ENCODE assay signal across 1 cellular context in genomic region chr22:41446639-41447434, GRCh38.
TF ChIP-seq lines count a peak whose summit lies in the region.

Gene TOB2 (minus strand): TSS chr22:41446801. CDS start chr22:41437345, 9,456 bp downstream.

TF ChIP-seq in HepG2, 621 proteins besides CTCF, POLR2A, EP300 and RAD21 (continued from another document and continues in another):
- TF ChIP-seq GPBP1L1 (CRISPR knock-in tag; IDR thresholded peaks at IDR 0.05) (no peak), ZBTB2 (CRISPR knock-in tag; IDR thresholded peaks at IDR 0.05; ENCODE audit: low read depth) (peak; percentile 87), LRRFIP1 (CRISPR knock-in tag; conservative IDR thresholded peaks at IDR 0.05) (0 out of 2 replicates have a peak, but pooled peaks have one; percentile 50), REST (IDR thresholded peaks at IDR 0.05; ENCODE audit: borderline replicate concordance in 1 of 2, low read depth in 1 of 2, low read length in 2 of 2) (peak in 1 of 2 experiments; percentile 84; a peak in 3 of 4 replicates), SAFB2 (CRISPR knock-in tag; IDR thresholded peaks at IDR 0.05; ENCODE audit: borderline replicate concordance, low read depth) (peak; percentile 99), ZNF607 (CRISPR knock-in tag; IDR thresholded peaks at IDR 0.05; ENCODE audit: borderline replicate concordance) (peak; percentile 97), ZBTB7A (CRISPR knock-in tag; IDR thresholded peaks at IDR 0.05) (0 out of 2 replicates have a peak, but pooled peaks have one; percentile 59), SKI (IDR thresholded peaks at IDR 0.05; ENCODE audit: partially characterized antibody) (peak; percentile 85), ARHGAP35 (CRISPR knock-in tag; IDR thresholded peaks at IDR 0.05; ENCODE audit: borderline replicate concordance) (peak; percentile 94), CBFB (CRISPR knock-in tag; IDR thresholded peaks at IDR 0.05) (peak; percentile 80), ZKSCAN5 (CRISPR knock-in tag; IDR thresholded peaks at IDR 0.05) (no peak), YEATS4 (CRISPR knock-in tag; IDR thresholded peaks at IDR 0.05; ENCODE audit: borderline replicate concordance) (peak; percentile 98), SMARCC2 (IDR thresholded peaks at IDR 0.05) (no peak), ZNF468 (CRISPR knock-in tag; IDR thresholded peaks at IDR 0.05) (peak; percentile 51; the same call in 1 of the 2 replicates), RBM39 (IDR thresholded peaks at IDR 0.05; ENCODE audit: low read depth, low read length, poor library complexity, severe bottlenecking) (peak; percentile 98), ZFP36 (IDR thresholded peaks at IDR 0.05; ENCODE audit: borderline replicate concordance, low read depth, low read length, partially characterized antibody) (no peak), NCOA5 (CRISPR knock-in tag; IDR thresholded peaks at IDR 0.05) (no peak; the same call in none of the 2 replicates), ZNF569 (CRISPR knock-in tag; IDR thresholded peaks at IDR 0.05; ENCODE audit: borderline replicate concordance) (no peak), ZEB1 (IDR thresholded peaks at IDR 0.05; ENCODE audit: insufficient replicate concordance, low read depth) (peak; percentile 50), POLR2G (IDR thresholded peaks at IDR 0.05; ENCODE audit: low read depth, low read length) (peak; percentile 98), EZH2 (conservative IDR thresholded peaks at IDR 0.05; ENCODE audit: low read depth, low read length) (no peak)
- TF ChIP-seq, protein P1, sequence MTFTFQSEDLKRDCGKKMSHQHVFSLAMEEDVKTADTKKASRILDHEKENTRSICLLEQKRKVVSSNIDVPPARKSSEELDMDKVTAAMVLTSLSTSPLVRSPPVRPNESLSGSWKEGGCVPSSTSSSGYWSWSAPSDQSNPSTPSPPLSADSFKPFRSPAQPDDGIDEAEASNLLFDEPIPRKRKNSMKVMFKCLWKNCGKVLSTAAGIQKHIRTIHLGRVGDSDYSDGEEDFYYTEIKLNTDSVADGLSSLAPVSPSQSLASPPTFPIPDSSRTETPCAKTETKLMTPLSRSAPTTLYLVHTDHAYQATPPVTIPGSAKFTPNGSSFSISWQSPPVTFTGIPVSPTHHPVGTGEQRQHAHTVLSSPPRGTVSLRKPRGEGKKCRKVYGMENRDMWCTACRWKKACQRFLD (CRISPR knock-in tag; IDR thresholded peaks at IDR 0.05; ENCODE audit: borderline replicate concordance), result peak; percentile 85; the same call in 1 of the 2 replicates
- TF ChIP-seq, protein P2, sequence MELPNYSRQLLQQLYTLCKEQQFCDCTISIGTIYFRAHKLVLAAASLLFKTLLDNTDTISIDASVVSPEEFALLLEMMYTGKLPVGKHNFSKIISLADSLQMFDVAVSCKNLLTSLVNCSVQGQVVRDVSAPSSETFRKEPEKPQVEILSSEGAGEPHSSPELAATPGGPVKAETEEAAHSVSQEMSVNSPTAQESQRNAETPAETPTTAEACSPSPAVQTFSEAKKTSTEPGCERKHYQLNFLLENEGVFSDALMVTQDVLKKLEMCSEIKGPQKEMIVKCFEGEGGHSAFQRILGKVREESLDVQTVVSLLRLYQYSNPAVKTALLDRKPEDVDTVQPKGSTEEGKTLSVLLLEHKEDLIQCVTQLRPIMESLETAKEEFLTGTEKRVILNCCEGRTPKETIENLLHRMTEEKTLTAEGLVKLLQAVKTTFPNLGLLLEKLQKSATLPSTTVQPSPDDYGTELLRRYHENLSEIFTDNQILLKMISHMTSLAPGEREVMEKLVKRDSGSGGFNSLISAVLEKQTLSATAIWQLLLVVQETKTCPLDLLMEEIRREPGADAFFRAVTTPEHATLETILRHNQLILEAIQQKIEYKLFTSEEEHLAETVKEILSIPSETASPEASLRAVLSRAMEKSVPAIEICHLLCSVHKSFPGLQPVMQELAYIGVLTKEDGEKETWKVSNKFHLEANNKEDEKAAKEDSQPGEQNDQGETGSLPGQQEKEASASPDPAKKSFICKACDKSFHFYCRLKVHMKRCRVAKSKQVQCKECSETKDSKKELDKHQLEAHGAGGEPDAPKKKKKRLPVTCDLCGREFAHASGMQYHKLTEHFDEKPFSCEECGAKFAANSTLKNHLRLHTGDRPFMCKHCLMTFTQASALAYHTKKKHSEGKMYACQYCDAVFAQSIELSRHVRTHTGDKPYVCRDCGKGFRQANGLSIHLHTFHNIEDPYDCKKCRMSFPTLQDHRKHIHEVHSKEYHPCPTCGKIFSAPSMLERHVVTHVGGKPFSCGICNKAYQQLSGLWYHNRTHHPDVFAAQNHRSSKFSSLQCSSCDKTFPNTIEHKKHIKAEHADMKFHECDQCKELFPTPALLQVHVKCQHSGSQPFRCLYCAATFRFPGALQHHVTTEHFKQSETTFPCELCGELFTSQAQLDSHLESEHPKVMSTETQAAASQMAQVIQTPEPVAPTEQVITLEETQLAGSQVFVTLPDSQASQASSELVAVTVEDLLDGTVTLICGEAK (IDR thresholded peaks at IDR 0.05), result no peak
- TF ChIP-seq, protein P2 (CRISPR knock-in tag; IDR thresholded peaks at IDR 0.05), result peak; percentile 83
- TF ChIP-seq, protein P3, sequence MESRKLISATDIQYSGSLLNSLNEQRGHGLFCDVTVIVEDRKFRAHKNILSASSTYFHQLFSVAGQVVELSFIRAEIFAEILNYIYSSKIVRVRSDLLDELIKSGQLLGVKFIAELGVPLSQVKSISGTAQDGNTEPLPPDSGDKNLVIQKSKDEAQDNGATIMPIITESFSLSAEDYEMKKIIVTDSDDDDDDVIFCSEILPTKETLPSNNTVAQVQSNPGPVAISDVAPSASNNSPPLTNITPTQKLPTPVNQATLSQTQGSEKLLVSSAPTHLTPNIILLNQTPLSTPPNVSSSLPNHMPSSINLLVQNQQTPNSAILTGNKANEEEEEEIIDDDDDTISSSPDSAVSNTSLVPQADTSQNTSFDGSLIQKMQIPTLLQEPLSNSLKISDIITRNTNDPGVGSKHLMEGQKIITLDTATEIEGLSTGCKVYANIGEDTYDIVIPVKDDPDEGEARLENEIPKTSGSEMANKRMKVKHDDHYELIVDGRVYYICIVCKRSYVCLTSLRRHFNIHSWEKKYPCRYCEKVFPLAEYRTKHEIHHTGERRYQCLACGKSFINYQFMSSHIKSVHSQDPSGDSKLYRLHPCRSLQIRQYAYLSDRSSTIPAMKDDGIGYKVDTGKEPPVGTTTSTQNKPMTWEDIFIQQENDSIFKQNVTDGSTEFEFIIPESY (CRISPR knock-in tag; IDR thresholded peaks at IDR 0.05), result peak; percentile 71
- TF ChIP-seq, protein P4, sequence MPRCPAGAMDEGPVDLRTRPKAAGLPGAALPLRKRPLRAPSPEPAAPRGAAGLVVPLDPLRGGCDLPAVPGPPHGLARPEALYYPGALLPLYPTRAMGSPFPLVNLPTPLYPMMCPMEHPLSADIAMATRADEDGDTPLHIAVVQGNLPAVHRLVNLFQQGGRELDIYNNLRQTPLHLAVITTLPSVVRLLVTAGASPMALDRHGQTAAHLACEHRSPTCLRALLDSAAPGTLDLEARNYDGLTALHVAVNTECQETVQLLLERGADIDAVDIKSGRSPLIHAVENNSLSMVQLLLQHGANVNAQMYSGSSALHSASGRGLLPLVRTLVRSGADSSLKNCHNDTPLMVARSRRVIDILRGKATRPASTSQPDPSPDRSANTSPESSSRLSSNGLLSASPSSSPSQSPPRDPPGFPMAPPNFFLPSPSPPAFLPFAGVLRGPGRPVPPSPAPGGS (CRISPR knock-in tag; IDR thresholded peaks at IDR 0.05), result peak; percentile 81
- TF ChIP-seq, protein P5, sequence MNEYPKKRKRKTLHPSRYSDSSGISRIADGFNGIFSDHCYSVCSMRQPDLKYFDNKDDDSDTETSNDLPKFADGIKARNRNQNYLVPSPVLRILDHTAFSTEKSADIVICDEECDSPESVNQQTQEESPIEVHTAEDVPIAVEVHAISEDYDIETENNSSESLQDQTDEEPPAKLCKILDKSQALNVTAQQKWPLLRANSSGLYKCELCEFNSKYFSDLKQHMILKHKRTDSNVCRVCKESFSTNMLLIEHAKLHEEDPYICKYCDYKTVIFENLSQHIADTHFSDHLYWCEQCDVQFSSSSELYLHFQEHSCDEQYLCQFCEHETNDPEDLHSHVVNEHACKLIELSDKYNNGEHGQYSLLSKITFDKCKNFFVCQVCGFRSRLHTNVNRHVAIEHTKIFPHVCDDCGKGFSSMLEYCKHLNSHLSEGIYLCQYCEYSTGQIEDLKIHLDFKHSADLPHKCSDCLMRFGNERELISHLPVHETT (CRISPR knock-in tag; conservative IDR thresholded peaks at IDR 0.05), result peak; percentile 84
